In the genomic region with DNA sequence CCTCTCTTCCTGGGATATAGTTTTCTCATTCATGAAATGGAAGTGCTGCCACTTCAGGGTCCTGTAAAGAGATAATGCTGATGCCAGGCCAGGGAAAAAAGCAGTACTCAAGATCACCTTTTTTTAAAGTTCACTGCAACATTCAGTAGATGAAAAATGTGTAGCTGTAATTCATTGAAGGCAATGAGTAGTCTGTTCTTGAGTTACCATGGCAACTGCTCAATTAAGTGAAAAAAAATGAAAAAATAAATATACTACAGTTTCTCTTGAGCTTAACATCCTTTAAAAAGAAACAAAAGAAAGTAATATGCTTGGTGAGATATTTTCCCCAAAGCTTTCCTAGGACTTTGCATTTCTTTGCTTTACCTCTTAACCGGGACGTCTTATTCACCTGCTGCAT, we compare ENCODE assay signal across 18 cellular contexts.
"Had no signal": no experiment of that assay in that cellular context is flagged by ENCODE, and none has a peak within 500 bp of the region (broad histone marks: within the 10 kb centered on the region; RNA-seq: fewer than 3 reads in every experiment).

No MANE protein-coding gene starts in this region.

- DNase-seq: colonic mucosa; effector memory CD4-positive, alpha-beta T cell; erythroblast; esophagus squamous epithelium; kidney; naive B cell; right lobe of liver; small intestine; stimulated activated CD4-positive, alpha-beta T cell treated with anti-CD3 and anti-CD28 coated beads, Interleukin-15, amount 100 ng/mL, for 24 hours; stimulated activated CD4-positive, alpha-beta T cell treated with anti-CD3 and anti-CD28 coated beads, Interleukin-2, amount 100 ng/mL, for 48 hours; stimulated activated naive B cell treated with anti-CD40 and anti-IgM and Interleukin-4, amounts not matched to agents 10 μg/mL and 1 μg/mL and 100 μg/mL, for 72 hours; thyroid gland had no signal

- H2AFZ ChIP-seq: parathyroid adenoma had no signal

- H3K79me2 ChIP-seq: parathyroid adenoma had no signal

- H3K36me3 ChIP-seq: colonic mucosa, esophagus squamous epithelium, neutrophil, right lobe of liver, suprapubic skin, thyroid gland had no signal

- H3K27me3 ChIP-seq: colonic mucosa, esophagus squamous epithelium, neutrophil, right lobe of liver, suprapubic skin, thyroid gland had no signal

- H3K4me1 ChIP-seq: colonic mucosa, esophagus squamous epithelium, parathyroid adenoma, right lobe of liver, suprapubic skin, thyroid gland had no signal

- ATAC-seq: left lobe of liver; natural killer cell treated with Interleukin-12 subunit alpha and Interleukin-12 subunit beta and Interleukin-15 and Interleukin-18, amount 100 ng/mL, for 72 hours; right lobe of liver; stimulated activated naive B cell treated with anti-CD40 and anti-IgM and Interleukin-4, amounts not matched to agents 10 μg/mL and 1 μg/mL and 100 μg/mL, for 72 hours had no signal

- H3K27ac ChIP-seq: colonic mucosa, esophagus squamous epithelium, neutrophil, parathyroid adenoma, right lobe of liver, suprapubic skin, thyroid gland had no signal

- H3K9me3 ChIP-seq: colonic mucosa, esophagus squamous epithelium, neutrophil, right lobe of liver, suprapubic skin, thyroid gland had no signal

- H3K9ac ChIP-seq: parathyroid adenoma had no signal

- H3K4me3 ChIP-seq: colonic mucosa, esophagus squamous epithelium, lung, right lobe of liver, suprapubic skin, thyroid gland had no signal
